23 cellular contexts compared by ENCODE assay signal in genomic region chr12:87991483-87991882, GRCh38. TPM values are rescaled to one million over a fixed set of nuclear protein-coding genes. Genes with fewer than 3 reads are reported as not detected.
"Had no signal": no experiment of that assay in that cellular context is flagged by ENCODE, and none has a peak within 500 bp of the region (broad histone marks: within the 10 kb centered on the region; RNA-seq: fewer than 3 reads in every experiment).

No MANE protein-coding gene starts in this region.

- DNase-seq: activated CD4-positive, alpha-beta T cell treated with anti-CD3 and anti-CD28 coated beads, Interleukin-2, amount 10 ng/mL, durations not matched to agents 24 days and 14 days; activated CD4-positive, alpha-beta T cell treated with anti-CD3 and anti-CD28 coated beads, Interleukin-2, amount 50 U/mL, for 4 hours; activated CD8-positive, alpha-beta T cell treated with anti-CD3 and anti-CD28 coated beads for 36 hours; activated effector memory CD4-positive, alpha-beta T cell treated with anti-CD3 and anti-CD28 coated beads, Interleukin-2, amount 50 U/mL, for 16 hours; activated naive CD4-positive, alpha-beta T cell; activated naive CD4-positive, alpha-beta T cell treated with anti-CD3 and anti-CD28 coated beads, Interleukin-2, amount 50 U/mL, for 16 hours; activated naive CD8-positive, alpha-beta T cell treated with anti-CD3 and anti-CD28 coated beads for 36 hours; activated T-cell treated with anti-CD3 and anti-CD28 coated beads, Interleukin-2, amount 50 U/mL, for 1 hour; activated T-cell treated with anti-CD3 and anti-CD28 coated beads, Interleukin-2, amount 50 U/mL, for 72 hours; amniotic stem cell; MM.1S; MV-4-11; NCI-H1092; NCI-H1436 treated with DMSO at 0.1 percent for 48 hours; NCI-H1694 treated with DMSO at 0.1 percent for 48 hours; NCI-H2029; NCI-H345; NCI-H524 treated with DMSO at 0.1 percent for 48 hours; Right ventricle myocardium superior had no signal

- H3K9me3 ChIP-seq: ascending aorta had no signal

- H3K27ac ChIP-seq: ascending aorta, cardiac muscle cell had no signal

- ATAC-seq: activated CD8-positive, alpha-beta T cell treated with anti-CD3 and anti-CD28 coated beads for 36 hours; activated T-cell treated with anti-CD3 and anti-CD28 coated beads, Interleukin-2, amount 50 U/mL, for 72 hours; activated T-helper 17 cell treated with anti-CD3 and anti-CD28 coated beads, Interleukin-2, amount 50 U/mL, for 72 hours had no signal

- H3K36me3 ChIP-seq: ascending aorta, cardiac muscle cell had no signal

- H3K4me3 ChIP-seq: ascending aorta, cardiac muscle cell had no signal

- H3K27me3 ChIP-seq: ascending aorta, cardiac muscle cell had no signal

- H3K4me1 ChIP-seq: ascending aorta had no signal

RNA-seq across cellular contexts. Expression of gene C12orf50, which starts 37.7 kb away (rescaled TPM):
- total RNA-seq: activated CD4-positive, alpha-beta T cell treated with anti-CD3 and anti-CD28 coated beads, Interleukin-2, amount 10 ng/mL, durations not matched to agents 24 days and 14 days; activated CD8-positive, alpha-beta T cell treated with anti-CD3 and anti-CD28 coated beads for 36 hours; ascending aorta; cardiac muscle cell; NCI-H460 had no signal
- polyA plus RNA-seq: cardiac muscle cell had no signal
